In the genomic region with DNA sequence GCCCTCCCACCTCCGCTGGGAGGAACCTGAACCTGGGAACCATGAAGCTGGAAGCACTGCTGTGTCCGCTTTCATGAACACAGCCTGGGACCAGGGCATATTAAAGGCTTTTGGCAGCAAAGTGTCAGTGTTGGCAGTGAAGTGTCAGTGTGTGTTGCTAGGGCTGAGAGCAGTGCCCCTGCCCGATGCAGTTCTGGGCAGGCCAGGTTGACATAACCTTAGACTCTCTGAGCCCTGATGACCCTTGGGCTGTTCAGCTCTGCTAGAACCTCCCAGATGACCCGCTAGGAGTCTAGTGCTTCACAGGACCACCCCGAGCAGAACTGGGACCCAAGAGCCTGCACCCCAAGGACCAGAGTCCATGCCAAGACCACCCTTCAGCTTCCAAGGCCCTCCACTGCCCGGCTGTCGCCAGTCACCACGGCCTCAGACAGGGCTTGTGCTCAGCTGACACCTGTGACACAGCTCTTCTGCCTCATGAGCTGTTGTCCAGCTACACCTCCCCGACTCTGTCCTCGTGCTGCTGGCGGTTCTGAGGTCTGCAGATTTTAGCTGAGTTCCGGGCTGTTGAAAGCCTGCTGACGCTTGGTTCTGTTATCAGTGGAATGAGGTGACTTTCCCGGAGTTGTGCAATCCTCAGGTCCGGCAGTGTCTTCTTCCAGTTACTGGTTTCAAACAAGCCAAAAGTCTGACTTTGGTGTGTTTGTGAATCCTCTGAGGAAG, we compare ENCODE assay signal across 1 cellular context. TPM values are rescaled to one million over a fixed set of nuclear protein-coding genes. Genes with fewer than 3 reads are reported as not detected.
"Had no signal": no experiment of that assay in that cellular context is flagged by ENCODE, and none has a peak within 500 bp of the region (broad histone marks: within the 10 kb centered on the region; RNA-seq: fewer than 3 reads in every experiment).

No MANE protein-coding gene starts in this region.

RNA-seq across cellular contexts. Expression of gene CYP21A2, which starts 35.5 kb away (rescaled TPM):
- total RNA-seq: fibroblast of lung had no signal
- polyA plus RNA-seq: fibroblast of lung had no signal
